Comparison of ENCODE assay signal across 1 cellular context in genomic region chr1:173503391-173503790, GRCh38.
TF ChIP-seq lines count a peak whose summit lies in the region.

No MANE protein-coding gene starts in this region.

TF ChIP-seq in GM12878, 131 proteins besides CTCF, POLR2A, EP300 and RAD21 (continued from another document):
- TF ChIP-seq GATAD2B (conservative IDR thresholded peaks at IDR 0.05; ENCODE audit: low read depth) (no peak), ZBTB11 (CRISPR knock-in tag; IDR thresholded peaks at IDR 0.05) (no peak), IRF5 (IDR thresholded peaks at IDR 0.05; ENCODE audit: borderline replicate concordance) (no peak), CBX5 (IDR thresholded peaks at IDR 0.05; ENCODE audit: low read depth) (no peak), JUND (IDR thresholded peaks at IDR 0.05; ENCODE audit: low read depth, low read length) (no peak), MLLT1 (IDR thresholded peaks at IDR 0.05) (no peak), TBL1XR1 (IDR thresholded peaks at IDR 0.05; ENCODE audit: low read depth, low read length) (no peak), POLR2AphosphoS2 (IDR thresholded peaks at IDR 0.05; ENCODE audit: low read depth, low read length) (no peak), ATF7 (IDR thresholded peaks at IDR 0.05; ENCODE audit: low read depth) (no peak)
- TF ChIP-seq, protein P1, sequence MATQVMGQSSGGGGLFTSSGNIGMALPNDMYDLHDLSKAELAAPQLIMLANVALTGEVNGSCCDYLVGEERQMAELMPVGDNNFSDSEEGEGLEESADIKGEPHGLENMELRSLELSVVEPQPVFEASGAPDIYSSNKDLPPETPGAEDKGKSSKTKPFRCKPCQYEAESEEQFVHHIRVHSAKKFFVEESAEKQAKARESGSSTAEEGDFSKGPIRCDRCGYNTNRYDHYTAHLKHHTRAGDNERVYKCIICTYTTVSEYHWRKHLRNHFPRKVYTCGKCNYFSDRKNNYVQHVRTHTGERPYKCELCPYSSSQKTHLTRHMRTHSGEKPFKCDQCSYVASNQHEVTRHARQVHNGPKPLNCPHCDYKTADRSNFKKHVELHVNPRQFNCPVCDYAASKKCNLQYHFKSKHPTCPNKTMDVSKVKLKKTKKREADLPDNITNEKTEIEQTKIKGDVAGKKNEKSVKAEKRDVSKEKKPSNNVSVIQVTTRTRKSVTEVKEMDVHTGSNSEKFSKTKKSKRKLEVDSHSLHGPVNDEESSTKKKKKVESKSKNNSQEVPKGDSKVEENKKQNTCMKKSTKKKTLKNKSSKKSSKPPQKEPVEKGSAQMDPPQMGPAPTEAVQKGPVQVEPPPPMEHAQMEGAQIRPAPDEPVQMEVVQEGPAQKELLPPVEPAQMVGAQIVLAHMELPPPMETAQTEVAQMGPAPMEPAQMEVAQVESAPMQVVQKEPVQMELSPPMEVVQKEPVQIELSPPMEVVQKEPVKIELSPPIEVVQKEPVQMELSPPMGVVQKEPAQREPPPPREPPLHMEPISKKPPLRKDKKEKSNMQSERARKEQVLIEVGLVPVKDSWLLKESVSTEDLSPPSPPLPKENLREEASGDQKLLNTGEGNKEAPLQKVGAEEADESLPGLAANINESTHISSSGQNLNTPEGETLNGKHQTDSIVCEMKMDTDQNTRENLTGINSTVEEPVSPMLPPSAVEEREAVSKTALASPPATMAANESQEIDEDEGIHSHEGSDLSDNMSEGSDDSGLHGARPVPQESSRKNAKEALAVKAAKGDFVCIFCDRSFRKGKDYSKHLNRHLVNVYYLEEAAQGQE (IDR thresholded peaks at IDR 0.05; ENCODE audit: low read depth, low read length), result no peak
